14 cellular contexts compared by ENCODE assay signal in genomic region chrX:139196890-139197289, GRCh38.
"Had no signal": no experiment of that assay in that cellular context is flagged by ENCODE, and none has a peak within 500 bp of the region (broad histone marks: within the 10 kb centered on the region; RNA-seq: fewer than 3 reads in every experiment).

No MANE protein-coding gene starts in this region.

- H3K4me1 Mint-ChIP-seq: activated CD4-positive, alpha-beta T cell treated with anti-CD3 and anti-CD28 coated beads, Interleukin-2, amount 10 ng/mL, durations not matched to agents 24 days and 14 days had no signal

- H3K4me3 ChIP-seq: body of pancreas, esophagus squamous epithelium, transverse colon, vagina had no signal

- H3K9me3 ChIP-seq: body of pancreas, esophagus squamous epithelium, transverse colon, vagina had no signal

- H3K27ac Mint-ChIP-seq: activated CD4-positive, alpha-beta T cell treated with anti-CD3 and anti-CD28 coated beads, Interleukin-2, amount 10 ng/mL, durations not matched to agents 24 days and 14 days; activated CD8-positive, alpha-beta T cell treated with anti-CD3 and anti-CD28 coated beads, Interleukin-2, amount 10 ng/mL, durations not matched to agents 7 days and 5 days; activated naive CD4-positive, alpha-beta T cell treated with anti-CD3 and anti-CD28 coated beads for 36 hours; activated T-cell treated with anti-CD3 and anti-CD28 coated beads, Interleukin-2, amount 50 U/mL, for 24 hours; stimulated activated naive CD8-positive, alpha-beta T cell treated with anti-CD3 and anti-CD28 coated beads, Interleukin-15, Interleukin-2, amounts not matched to agents 100 ng/mL and 50 ng/mL, for 24 hours had no signal

- H3K4me1 ChIP-seq: body of pancreas, vagina had no signal

- H3K4me3 Mint-ChIP-seq: activated CD4-positive, alpha-beta T cell treated with anti-CD3 and anti-CD28 coated beads, Interleukin-2, amount 10 ng/mL, durations not matched to agents 24 days and 14 days; activated CD8-positive, alpha-beta T cell treated with anti-CD3 and anti-CD28 coated beads, Interleukin-2, amount 10 ng/mL, durations not matched to agents 7 days and 5 days; activated naive CD4-positive, alpha-beta T cell treated with anti-CD3 and anti-CD28 coated beads for 36 hours; activated T-cell treated with anti-CD3 and anti-CD28 coated beads, Interleukin-2, amount 50 U/mL, for 24 hours; stimulated activated naive CD8-positive, alpha-beta T cell treated with anti-CD3 and anti-CD28 coated beads, Interleukin-15, Interleukin-2, amounts not matched to agents 100 ng/mL and 50 ng/mL, for 24 hours had no signal

- H3K36me3 ChIP-seq: esophagus squamous epithelium, transverse colon, vagina had no signal

- H3K27ac ChIP-seq: body of pancreas, esophagus squamous epithelium, transverse colon, vagina had no signal

- H3K9me3 Mint-ChIP-seq: activated CD4-positive, alpha-beta T cell treated with anti-CD3 and anti-CD28 coated beads, Interleukin-2, amount 10 ng/mL, durations not matched to agents 24 days and 14 days; activated naive CD4-positive, alpha-beta T cell treated with anti-CD3 and anti-CD28 coated beads for 36 hours; activated T-cell treated with anti-CD3 and anti-CD28 coated beads, Interleukin-2, amount 50 U/mL, for 24 hours; stimulated activated naive CD8-positive, alpha-beta T cell treated with anti-CD3 and anti-CD28 coated beads, Interleukin-15, Interleukin-2, amounts not matched to agents 100 ng/mL and 50 ng/mL, for 24 hours had no signal

- H3K27me3 ChIP-seq: body of pancreas, esophagus squamous epithelium, vagina had no signal

- ATAC-seq: activated CD8-positive, alpha-beta T cell treated with anti-CD3 and anti-CD28 coated beads, Interleukin-2, amount 10 ng/mL, durations not matched to agents 7 days and 5 days; body of pancreas; left ventricle myocardium superior; right cardiac atrium had no signal

- DNase-seq: activated CD4-positive, alpha-beta T cell treated with anti-CD3 and anti-CD28 coated beads, Interleukin-2, amount 10 ng/mL, durations not matched to agents 24 days and 14 days; activated CD8-positive, alpha-beta T cell treated with anti-CD3 and anti-CD28 coated beads, Interleukin-2, amount 10 ng/mL, durations not matched to agents 7 days and 5 days; activated naive CD4-positive, alpha-beta T cell treated with anti-CD3 and anti-CD28 coated beads for 36 hours; activated T-cell treated with anti-CD3 and anti-CD28 coated beads, Interleukin-2, amount 50 U/mL, for 24 hours; body of pancreas; dermis blood vessel endothelial cell; effector memory CD4-positive, alpha-beta T cell; esophagus squamous epithelium; left ventricle myocardium superior; right cardiac atrium; stimulated activated CD4-positive, alpha-beta T cell treated with anti-CD3 and anti-CD28 coated beads, Interleukin-2, amount 100 ng/mL, for 24 hours; transverse colon had no signal
